ENCODE assay signal across 29 cellular contexts in the genomic region with DNA sequence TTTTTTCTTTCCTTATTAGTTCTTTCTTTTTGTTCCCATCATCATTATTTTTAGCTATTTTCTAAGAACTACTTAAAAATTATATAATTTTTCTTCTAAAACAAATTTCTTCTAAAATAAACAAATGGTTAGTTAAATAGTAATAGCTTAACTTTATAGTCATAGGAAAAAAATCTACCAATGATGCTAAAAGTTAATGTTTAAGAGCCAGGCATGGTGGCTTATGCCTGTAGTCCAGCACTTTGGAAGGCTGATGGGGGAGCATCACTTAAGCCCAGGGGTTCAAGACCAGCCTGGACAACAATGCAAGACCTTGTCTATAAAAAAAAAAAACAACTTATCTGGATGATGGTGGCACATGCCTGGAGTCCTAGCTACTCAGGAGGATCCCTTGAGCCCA.
"Had no signal": no experiment of that assay in that cellular context is flagged by ENCODE, and none has a peak within 500 bp of the region (broad histone marks: within the 10 kb centered on the region; RNA-seq: fewer than 3 reads in every experiment).

No MANE protein-coding gene starts in this region.

- DNase-seq: activated CD4-positive, alpha-beta memory T cell treated with anti-CD3 and anti-CD28 coated beads, Interleukin-2, amount 10 ng/mL, durations not matched to agents 7 days and 5 days; activated CD4-positive, alpha-beta T cell treated with anti-CD3 and anti-CD28 coated beads for 1 hour; activated CD4-positive, alpha-beta T cell treated with anti-CD3 and anti-CD28 coated beads for 48 hours; activated CD4-positive, CD25-positive, alpha-beta regulatory T cell; activated CD8-positive, alpha-beta memory T cell treated with anti-CD3 and anti-CD28 coated beads for 24 hours; activated CD8-positive, alpha-beta memory T cell treated with anti-CD3 and anti-CD28 coated beads, Interleukin-2, amount 10 ng/mL, durations not matched to agents 7 days and 5 days; activated CD8-positive, alpha-beta memory T cell treated with anti-CD3 and anti-CD28 coated beads, Interleukin-2, amount 50 U/mL, for 48 hours; activated effector memory CD4-positive, alpha-beta T cell treated with Interleukin-2 at 50 U/mL for 16 hours; activated naive CD4-positive, alpha-beta T cell treated with anti-CD3 and anti-CD28 coated beads, Interleukin-2, amount 10 ng/mL, durations not matched to agents 7 days and 5 days; activated naive CD8-positive, alpha-beta T cell treated with anti-CD3 and anti-CD28 coated beads, Interleukin-2, amount 50 U/mL, for 24 hours; activated T-cell treated with anti-CD3 and anti-CD28 coated beads, Interleukin-2, amount 50 U/mL, for 48 hours; anterior cingulate cortex; brain microvascular endothelial cell; Kasumi-1; KG1; MG63; MV-4-11; NCI-H1092; NCI-H1436 treated with DMSO at 0.1 percent for 48 hours; NCI-H1694 treated with DMSO at 0.1 percent for 48 hours; NCI-H2029; NCI-H345; NCI-H524 treated with DMSO at 0.1 percent for 48 hours; PC-3; Peyer's patch; Right ventricle myocardium superior; SJCRH30; T1000; WERI-Rb-1 had no signal
